ENCODE assay signal across 10 cellular contexts in genomic region chr6:33668914-33669313, GRCh38. TPM values are rescaled to one million over a fixed set of nuclear protein-coding genes. Genes with fewer than 3 reads are reported as not detected.
DNase-seq lines count a peak whose midpoint lies in the region; ATAC-seq and TF ChIP-seq lines count a peak whose summit lies in the region.
"Had no signal": no experiment of that assay in that cellular context is flagged by ENCODE, and none has a peak within 500 bp of the region (broad histone marks: within the 10 kb centered on the region; RNA-seq: fewer than 3 reads in every experiment).

No MANE protein-coding gene starts in this region.

- H3K4me3 ChIP-seq in CD4-positive, alpha-beta memory T cell (ENCODE audit: low read length in 2 of 2), result no peak overlapping the region
- no peak overlapping the region for H3K4me3 ChIP-seq in PC-9
- H3K4me3 ChIP-seq: BLaER1 treated with 17β-estradiol and CSF1 and Interleukin-3, amounts not matched to agents 10 nM and 100 nM had no signal

- CTCF ChIA-PET in CD4-positive, alpha-beta memory T cell (lab: Charles Lee; ENCODE audit: partially characterized antibody), result interaction anchor here (0.7 to 2.6 kb wide), 7 partner anchors 28 to 101 kb away, joined by 3 to 19 read pairs (median 5); partner anchors contain the start of gene UQCC2
- CTCF ChIA-PET in PC-9 (lab: Charles Lee), result no interaction called here

- no peaks in the 10 kb centered on the region for H3K9me2 ChIP-seq in PC-9 (ENCODE audit: insufficient read depth)

- peak overlapping the region in 2 of 8 donors; percentile 26 to 36 for H3K4me3 Mint-ChIP-seq in CD4-positive, alpha-beta memory T cell
- H3K4me3 Mint-ChIP-seq in neural crest cell, result no peak overlapping the region

- peak overlapping the region; percentile 51 for H3K27ac ChIP-seq in CD4-positive, alpha-beta memory T cell (ENCODE audit: low read depth, low read length)
- H3K27ac ChIP-seq in PC-9, result peak overlapping the region; percentile 29; the same call in 1 of the 2 replicates
- H3K27ac ChIP-seq: BLaER1 treated with 17β-estradiol and CSF1 and Interleukin-3, amounts not matched to agents 10 nM and 100 nM had no signal

- H3K4me1 Mint-ChIP-seq in CD4-positive, alpha-beta memory T cell, result peaks cover 14 to 19% (median 17%) of the 10 kb centered on the region in 4 donors
- peaks cover 3% of the 10 kb centered on the region for H3K4me1 Mint-ChIP-seq in neural crest cell

- intact Hi-C loops in CD4-positive, alpha-beta memory T cell (cut with micrococcal nuclease), result loop anchor here (1.0 to 2.0 kb wide), 2 partner anchors 26 to 48 kb away; partner anchors contain the start of gene ITPR3
- intact Hi-C loops in PC-9 (cut with micrococcal nuclease; ENCODE audit: unreplicated experiment), result no loop called here

- H4K20me1 ChIP-seq in PC-9 (ENCODE audit: insufficient read depth), result no peaks in the 10 kb centered on the region

- DNase-seq in CD4-positive, alpha-beta memory T cell, result peak; percentile 68 to 81 (median 79)
- DNase-seq in PC-9, result peak; percentile 74 to 81
- DNase-seq in activated T-helper 9 cell treated with anti-CD3 and anti-CD28 coated beads, Interleukin-2, amount 50 U/mL, for 16 hours (ENCODE audit: low read depth), result peak; percentile 30
- DNase-seq in neural crest cell (ENCODE audit: low read depth, low spot score), result no peak
- no peak for DNase-seq in Kasumi-1 (lab: John Stamatoyannopoulos, UW)
- no peak for DNase-seq in GF-D8 (lab: John Stamatoyannopoulos, UW)
- DNase-seq: NCI-H526 treated with DMSO at 0.1 percent for 48 hours had no signal

- H3K27ac Mint-ChIP-seq in CD4-positive, alpha-beta memory T cell, result peak overlapping the region; percentile 80 to 96 (median 94)
- H3K27ac Mint-ChIP-seq in neural crest cell (ENCODE audit: unreplicated experiment), result peak overlapping the region; percentile 43

- no peaks in the 10 kb centered on the region for H3K27me3 ChIP-seq in CD4-positive, alpha-beta memory T cell (ENCODE audit: insufficient read depth, low read length)
- H3K27me3 ChIP-seq in PC-9 (ENCODE audit: insufficient read depth, low read depth), result no peaks in the 10 kb centered on the region
- H3K27me3 ChIP-seq: BLaER1 treated with 17β-estradiol and CSF1 and Interleukin-3, amounts not matched to agents 10 nM and 100 nM had no signal

- POLR2A ChIA-PET in CD4-positive, alpha-beta memory T cell (lab: Charles Lee; ENCODE audit: partially characterized antibody), result interaction anchor here (0.8 to 1.6 kb wide), 10 partner anchors 14 to 98 kb away, joined by 3 to 9 read pairs (median 5); partner anchors contain the start of genes ITPR3 and UQCC2
- POLR2A ChIA-PET in PC-9 (lab: Charles Lee; ENCODE audit: unreplicated experiment), result interaction anchor here (0.6 to 0.7 kb wide), 4 partner anchors 10 to 926 kb away, joined by 3 read pairs; no protein-coding TSS in a partner anchor

- no peaks in the 10 kb centered on the region for H3K27me3 Mint-ChIP-seq in CD4-positive, alpha-beta memory T cell
- H3K27me3 Mint-ChIP-seq in neural crest cell (ENCODE audit: low read depth), result no peaks in the 10 kb centered on the region

- BruUV-seq in PC-9 (replicated peaks; lab: Mats Ljungman, UMichigan), result no TSS peak

- ATAC-seq in GM19023 (IDR thresholded peaks at IDR 0.05; ENCODE audit: unreplicated experiment) (no peak), GM19397 (IDR thresholded peaks at IDR 0.05; ENCODE audit: unreplicated experiment) (no peak)

- no peaks in the 10 kb centered on the region for H3K79me2 ChIP-seq in PC-9 (ENCODE audit: low read depth)

- peaks cover 35 to 59% of the 10 kb centered on the region in 2 donors for H3K36me3 Mint-ChIP-seq in CD4-positive, alpha-beta memory T cell
- H3K36me3 Mint-ChIP-seq in neural crest cell (ENCODE audit: low read depth), result no peaks in the 10 kb centered on the region

- H2AFZ ChIP-seq in PC-9, result no peak overlapping the region

- TF ChIP-seq CTCF in PC-9 (conservative IDR thresholded peaks at IDR 0.05) (no peak), neural crest cell (conservative IDR thresholded peaks at IDR 0.05) (no peak)

- peaks cover 64% of the 10 kb centered on the region for H3K36me3 ChIP-seq in CD4-positive, alpha-beta memory T cell (ENCODE audit: insufficient read depth, low read length)
- H3K36me3 ChIP-seq in PC-9 (ENCODE audit: low read depth), result 0 out of 2 replicates have a peak, but pooled peaks cover 9% of the 10 kb centered on the region

- H3K9me3 ChIP-seq in CD4-positive, alpha-beta memory T cell (ENCODE audit: control insufficient read depth in 1 of 2, low read length in 2 of 2), result no peaks in the 10 kb centered on the region
- no peaks in the 10 kb centered on the region for H3K9me3 ChIP-seq in PC-9 (ENCODE audit: insufficient read depth, low read depth)
- H3K9me3 ChIP-seq: BLaER1 treated with 17β-estradiol and CSF1 and Interleukin-3, amounts not matched to agents 10 nM and 100 nM had no signal

- H3F3A ChIP-seq in PC-9 (ENCODE audit: insufficient read depth, low read depth), result peaks cover 46% of the 10 kb centered on the region; the same call in 1 of the 2 replicates

- peaks cover 14% of the 10 kb centered on the region for H3K4me1 ChIP-seq in CD4-positive, alpha-beta memory T cell (ENCODE audit: insufficient read depth, low read length)
- H3K4me1 ChIP-seq in PC-9 (replicated peaks; ENCODE audit: insufficient read depth), result peaks cover 15% of the 10 kb centered on the region

- H3K4me2 ChIP-seq in PC-9, result no peak overlapping the region
- H3K4me2 ChIP-seq: BLaER1 treated with 17β-estradiol and CSF1 and Interleukin-3, amounts not matched to agents 10 nM and 100 nM had no signal

- no peaks in the 10 kb centered on the region for H3K9me3 Mint-ChIP-seq in CD4-positive, alpha-beta memory T cell
- H3K9me3 Mint-ChIP-seq in neural crest cell, result no peaks in the 10 kb centered on the region

RNA-seq across cellular contexts. Expression of gene UQCC2, which starts 42.6 kb away (rescaled TPM):
- total RNA-seq in CD4-positive, alpha-beta memory T cell, result 10 to 100 TPM; 22.8 to 24.8 TPM
- 10 to 100 TPM; 44.4 to 57.9 TPM for polyA plus RNA-seq in CD4-positive, alpha-beta memory T cell
- total RNA-seq in PC-9 (2021), result 71.2 and 72.9 TPM in 2 replicates
- total RNA-seq in neural crest cell, result 114 and 116 TPM in 2 replicates

RNA-seq across cellular contexts. Expression of gene ITPR3, which starts 47.8 kb away (rescaled TPM):
- 10 to 100 TPM; 71.2 to 72.4 TPM for total RNA-seq in CD4-positive, alpha-beta memory T cell
- 1 to 10 TPM in 1 of 2 donors, under 1 TPM in 1; 0.55 to 8.1 TPM for polyA plus RNA-seq in CD4-positive, alpha-beta memory T cell
- 78.3 and 86.9 TPM in 2 replicates for total RNA-seq in PC-9 (2021)
- total RNA-seq in neural crest cell, result 16.0 TPM in 2 replicates

Comparison
In these comparisons a context has a peak if more than half of its experiments do, and no peak if none do; other contexts are left out.
1. DNase-seq: peak in CD4-positive, alpha-beta memory T cell (5 of 5), PC-9 (2 of 2) and activated T-helper 9 cell treated with anti-CD3 and anti-CD28 coated beads, Interleukin-2, amount 50 U/mL, for 16 hours (single experiment); none in neural crest cell (single experiment), Kasumi-1 (0 of 2) and GF-D8 (single experiment).